22 cellular contexts compared by ENCODE assay signal in genomic region chr5:63860379-63860778, GRCh38.
DNase-seq lines count a peak whose midpoint lies in the region; TF ChIP-seq lines count a peak whose summit lies in the region.
"Had no signal": no experiment of that assay in that cellular context is flagged by ENCODE, and none has a peak within 500 bp of the region (broad histone marks: within the 10 kb centered on the region; RNA-seq: fewer than 3 reads in every experiment).

No MANE protein-coding gene starts in this region.

- POLR2A ChIA-PET in HEK293 (lab: Yijun Ruan, JAX) = no interaction called here

- H3K9me3 ChIP-seq in HEK293 (ENCODE audit: control insufficient read depth, insufficient read depth, low read depth, low read length) = no peaks in the 10 kb centered on the region; the same call in 1 of the 2 replicates
- H3K9me3 ChIP-seq: SJCRH30 had no signal

- no peaks in the 10 kb centered on the region for H3K4me1 ChIP-seq in HEK293 (ENCODE audit: control insufficient read depth, insufficient read depth, low read length)
- H3K4me1 ChIP-seq in mesendoderm (ENCODE audit: control insufficient read depth, low read depth, low read length) = no peaks in the 10 kb centered on the region
- H3K4me1 ChIP-seq: BLaER1, Peyer's patch, SJCRH30 had no signal

- H2BK15ac ChIP-seq in mesendoderm (replicated peaks; ENCODE audit: low read depth) = no peak overlapping the region

- no peak for TF ChIP-seq CTCF in HEK293 (tag by site-specific recombination; IDR thresholded peaks at IDR 0.05)

- H3K9ac ChIP-seq in mesendoderm (ENCODE audit: low read length) = no peak overlapping the region
- H3K9ac ChIP-seq: BLaER1 had no signal

- H3K4me3 ChIP-seq in HEK293 (ENCODE audit: low read depth, low read length) (no peak overlapping the region), mesendoderm (ENCODE audit: low read length) (no peak overlapping the region)
- H3K4me3 ChIP-seq: BLaER1, K562, Peyer's patch, SJCRH30 had no signal

- no peak overlapping the region for H3K56ac ChIP-seq in mesendoderm (ENCODE audit: low read length)

- H3K79me1 ChIP-seq in mesendoderm (ENCODE audit: low read length) = no peaks in the 10 kb centered on the region

- H4K8ac ChIP-seq in mesendoderm (ENCODE audit: low read depth, low read length) = no peak overlapping the region

- no peak overlapping the region for H2BK5ac ChIP-seq in mesendoderm (ENCODE audit: low read length)

- H3K27ac ChIP-seq in HEK293 (ENCODE audit: extremely low read depth, low read depth, low read length) = no peak overlapping the region
- no peak overlapping the region for H3K27ac ChIP-seq in mesendoderm (ENCODE audit: low read depth, low read length)
- H3K27ac ChIP-seq: BLaER1, Peyer's patch, SJCRH30 had no signal

- H2BK120ac ChIP-seq in mesendoderm (ENCODE audit: low read depth, low read length) = no peak overlapping the region

- H2AK5ac ChIP-seq in mesendoderm (ENCODE audit: low read length) = no peak overlapping the region

- H3K27me3 ChIP-seq in mesendoderm (ENCODE audit: insufficient read depth, low read length, poor library complexity) = no peaks in the 10 kb centered on the region
- H3K27me3 ChIP-seq: BLaER1, Peyer's patch, SJCRH30 had no signal

- no peak overlapping the region for H3K4ac ChIP-seq in mesendoderm (ENCODE audit: low read depth, low read length)

- CTCF ChIA-PET in HEK293 (lab: Yijun Ruan, JAX) = no interaction called here

- no peak overlapping the region for H3K4me2 ChIP-seq in mesendoderm (ENCODE audit: low read length)
- H3K4me2 ChIP-seq: BLaER1 had no signal

- H3K36me3 ChIP-seq in HEK293 (ENCODE audit: control insufficient read depth in 2 of 2, insufficient read depth in 1 of 2, low read length in 2 of 2) (no peaks in the 10 kb centered on the region), mesendoderm (ENCODE audit: control insufficient read depth, insufficient read depth, low read length) (no peaks in the 10 kb centered on the region)
- H3K36me3 ChIP-seq: BLaER1, Peyer's patch, SJCRH30 had no signal

- H3K18ac ChIP-seq in mesendoderm (ENCODE audit: low read length) = no peak overlapping the region

- H3K23ac ChIP-seq in mesendoderm (ENCODE audit: low read length) = no peak overlapping the region

- no peaks in the 10 kb centered on the region for H3K79me2 ChIP-seq in mesendoderm (ENCODE audit: control insufficient read depth, insufficient read depth, low read length)

- DNase-seq in NCI-H748 (lab: John Stamatoyannopoulos, UW; ENCODE audit: unreplicated experiment) (peak; percentile 6), NCI-H748 treated with DMSO at 0.1 percent for 48 hours (lab: John Stamatoyannopoulos, UW) (no peak), OCI-M1 (lab: John Stamatoyannopoulos, UW) (peak; percentile 34), mesendoderm (peak; percentile 32), activated gamma-delta T cell (lab: John Stamatoyannopoulos, UW) (no peak), middle frontal gyrus (ENCODE audit: extremely low spot score, low spot score) (no peak)
- DNase-seq: CD4-positive, alpha-beta T cell; COR-L47; EL; H7; HFFc6; NCI-H1694; NCI-H2081; NCI-H446 treated with DMSO at 0.1 percent for 48 hours; NCI-H526 treated with DMSO at 0.1 percent for 48 hours; NK-92 treated with Interleukin-12 subunit alpha and Interleukin-12 subunit beta, amount 100 ng/mL, for 24 hours; Peyer's patch; SJCRH30; T1000 had no signal

- no CpG with 5 or more reads among the region's 1 CpG for WGBS in mesendoderm (ENCODE audit: extremely low coverage, insufficient coverage, low lambda C conversion rate)

- no peak overlapping the region for H4K5ac ChIP-seq in mesendoderm (ENCODE audit: low read length)

TF ChIP-seq in HEK293, 187 proteins besides CTCF, POLR2A, EP300 and RAD21:
- TF ChIP-seq ZSCAN4 (tag by site-specific recombination; IDR thresholded peaks at IDR 0.05) = no peak
- TF ChIP-seq ZNF366 (tag by site-specific recombination; conservative IDR thresholded peaks at IDR 0.05) = no peak
- peak; percentile 75 for TF ChIP-seq SETDB1 (IDR thresholded peaks at IDR 0.05; ENCODE audit: insufficient read length, low read length)

Comparison
In these comparisons a context has a peak if more than half of its experiments do, and no peak if none do; other contexts are left out.
1. DNase-seq: peak in NCI-H748 (single experiment), OCI-M1 (single experiment) and mesendoderm (single experiment); none in NCI-H748 treated with DMSO at 0.1 percent for 48 hours (single experiment), activated gamma-delta T cell (single experiment) and middle frontal gyrus (single experiment).